28 cellular contexts compared by ENCODE assay signal in the genomic region with DNA sequence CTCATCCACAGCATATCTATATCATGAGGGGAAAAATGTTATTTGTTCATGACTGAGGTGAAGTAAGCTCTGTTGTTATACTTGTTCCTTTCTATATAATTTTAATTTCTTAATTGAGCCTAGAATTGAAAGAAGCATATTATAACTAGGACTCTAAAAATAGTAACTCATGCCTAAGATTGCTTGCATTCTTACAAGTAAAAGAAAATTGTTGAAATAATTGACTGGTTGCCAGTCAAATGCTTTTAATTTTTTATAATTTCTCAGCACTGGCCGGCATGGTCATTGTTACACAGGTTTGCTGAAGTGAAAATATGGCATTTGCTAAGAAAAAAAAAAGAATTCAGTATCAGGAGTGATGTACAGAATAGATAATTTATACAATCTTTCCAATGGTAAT.
DNase-seq lines count a peak whose midpoint lies in the region; ATAC-seq and TF ChIP-seq lines count a peak whose summit lies in the region.
"Had no signal": no experiment of that assay in that cellular context is flagged by ENCODE, and none has a peak within 500 bp of the region (broad histone marks: within the 10 kb centered on the region; RNA-seq: fewer than 3 reads in every experiment).

No MANE protein-coding gene starts in this region.

- H3K27me3 Mint-ChIP-seq in Caco-2 (ENCODE audit: insufficient read depth, unreplicated experiment): no peaks in the 10 kb centered on the region
- H3K27me3 Mint-ChIP-seq: activated B cell treated with CpG ODN at 0.5 μM for 24 hours; activated CD8-positive, alpha-beta memory T cell treated with anti-CD3 and anti-CD28 coated beads, Interleukin-2, amount 10 ng/mL, durations not matched to agents 7 days and 5 days; activated naive CD8-positive, alpha-beta T cell treated with anti-CD3 and anti-CD28 coated beads, Interleukin-2, amount 10 ng/mL, durations not matched to agents 7 days and 5 days; brain; IgD-negative memory B cell; stimulated activated naive CD8-positive, alpha-beta T cell treated with anti-CD3 and anti-CD28 coated beads, Interleukin-15, amount 100 ng/mL, for 72 hours had no signal

- peak overlapping the region; percentile 6; the same call in 1 of the 2 replicates for H3K27ac ChIP-seq in GM23248
- no peak overlapping the region for H3K27ac ChIP-seq in body of pancreas
- H3K27ac ChIP-seq: parathyroid adenoma, right atrium auricular region, SJCRH30, thyroid gland had no signal

- ATAC-seq in body of pancreas: no peak
- ATAC-seq: activated CD8-positive, alpha-beta memory T cell treated with anti-CD3 and anti-CD28 coated beads, Interleukin-2, amount 10 ng/mL, durations not matched to agents 7 days and 5 days; activated T-cell treated with anti-CD3 and anti-CD28 coated beads, Interleukin-2, amount 50 U/mL, for 4 hours; stimulated activated naive CD8-positive, alpha-beta T cell treated with anti-CD3 and anti-CD28 coated beads, Interleukin-15, amount 100 ng/mL, for 72 hours had no signal

- POLR2A ChIA-PET in Caco-2 (lab: Charles Lee): no interaction called here

- peak overlapping the region; percentile 46 for H3K4me3 ChIP-seq in GM23248
- H3K4me3 ChIP-seq in fibroblast of the aortic adventitia (ENCODE audit: low read depth, low read length): no peak overlapping the region
- no peak overlapping the region for H3K4me3 ChIP-seq in skeletal muscle satellite cell (ENCODE audit: low read length)
- H3K4me3 ChIP-seq in body of pancreas: no peak overlapping the region
- H3K4me3 ChIP-seq in Caco-2 (ENCODE audit: low read depth, low read length): no peak overlapping the region
- H3K4me3 ChIP-seq: right atrium auricular region, SJCRH30, thyroid gland had no signal

- no peak overlapping the region for H3K4me3 Mint-ChIP-seq in Caco-2 (ENCODE audit: unreplicated experiment)
- H3K4me3 Mint-ChIP-seq: activated B cell treated with CpG ODN at 0.5 μM for 24 hours; activated CD8-positive, alpha-beta memory T cell treated with anti-CD3 and anti-CD28 coated beads, Interleukin-2, amount 10 ng/mL, durations not matched to agents 7 days and 5 days; activated naive CD8-positive, alpha-beta T cell treated with anti-CD3 and anti-CD28 coated beads, Interleukin-2, amount 10 ng/mL, durations not matched to agents 7 days and 5 days; activated T-cell treated with anti-CD3 and anti-CD28 coated beads, Interleukin-2, amount 50 U/mL, for 4 hours; brain; IgD-negative memory B cell; neural crest cell; stimulated activated naive CD8-positive, alpha-beta T cell treated with anti-CD3 and anti-CD28 coated beads, Interleukin-15, amount 100 ng/mL, for 72 hours had no signal

- H3K79me2 ChIP-seq in GM23248 (ENCODE audit: insufficient read depth): no peaks in the 10 kb centered on the region
- H3K79me2 ChIP-seq: parathyroid adenoma had no signal

- H3K9me3 Mint-ChIP-seq in Caco-2 (ENCODE audit: unreplicated experiment): no peaks in the 10 kb centered on the region
- H3K9me3 Mint-ChIP-seq: activated B cell treated with CpG ODN at 0.5 μM for 24 hours; activated naive CD8-positive, alpha-beta T cell treated with anti-CD3 and anti-CD28 coated beads, Interleukin-2, amount 10 ng/mL, durations not matched to agents 7 days and 5 days; activated T-cell treated with anti-CD3 and anti-CD28 coated beads, Interleukin-2, amount 50 U/mL, for 4 hours; brain; neural crest cell; stimulated activated naive CD8-positive, alpha-beta T cell treated with anti-CD3 and anti-CD28 coated beads, Interleukin-15, amount 100 ng/mL, for 72 hours had no signal

- H3K4me2 ChIP-seq in GM23248 (ENCODE audit: unreplicated experiment): peak overlapping the region; percentile 77
- peak overlapping the region; percentile 59 for H3K4me2 ChIP-seq in skeletal muscle satellite cell (ENCODE audit: low read length)

- H3F3A ChIP-seq in GM23248 (ENCODE audit: insufficient read depth): peaks cover 12% of the 10 kb centered on the region; the same call in 1 of the 2 replicates

- H3K9me3 ChIP-seq in GM23248 (ENCODE audit: low read depth): no peaks in the 10 kb centered on the region
- no peaks in the 10 kb centered on the region for H3K9me3 ChIP-seq in skeletal muscle satellite cell (replicated peaks; ENCODE audit: low read length)
- no peaks in the 10 kb centered on the region for H3K9me3 ChIP-seq in body of pancreas
- no peaks in the 10 kb centered on the region for H3K9me3 ChIP-seq in Caco-2
- H3K9me3 ChIP-seq: right atrium auricular region, SJCRH30, thyroid gland had no signal

- H2AFZ ChIP-seq in GM23248: peak overlapping the region; percentile 51; the same call in 1 of the 2 replicates
- H2AFZ ChIP-seq: parathyroid adenoma had no signal

- H3K4me1 Mint-ChIP-seq in Caco-2 (ENCODE audit: low read depth, unreplicated experiment): no peaks in the 10 kb centered on the region
- H3K4me1 Mint-ChIP-seq: activated B cell treated with CpG ODN at 0.5 μM for 24 hours; activated CD8-positive, alpha-beta memory T cell treated with anti-CD3 and anti-CD28 coated beads, Interleukin-2, amount 10 ng/mL, durations not matched to agents 7 days and 5 days; activated naive CD8-positive, alpha-beta T cell treated with anti-CD3 and anti-CD28 coated beads, Interleukin-2, amount 10 ng/mL, durations not matched to agents 7 days and 5 days; IgD-negative memory B cell; stimulated activated naive CD8-positive, alpha-beta T cell treated with anti-CD3 and anti-CD28 coated beads, Interleukin-15, amount 100 ng/mL, for 72 hours had no signal

- DNase-seq in GM23248: peak; percentile 23
- peak; percentile 39 for DNase-seq in astrocyte of the hippocampus (ENCODE audit: low read depth, low spot score)
- DNase-seq in fibroblast of the aortic adventitia (ENCODE audit: low read depth): peak; percentile 60
- DNase-seq in body of pancreas: no peak
- DNase-seq in HPDE6-E6E7 (ENCODE audit: extremely low spot score): no peak
- no peak for DNase-seq in Caco-2
- DNase-seq: activated B cell treated with CpG ODN at 0.5 μM for 24 hours; activated CD8-positive, alpha-beta memory T cell treated with anti-CD3 and anti-CD28 coated beads, Interleukin-2, amount 10 ng/mL, durations not matched to agents 7 days and 5 days; activated gamma-delta T cell treated with Interleukin-2 at 50 U/mL for 16 hours; activated naive CD8-positive, alpha-beta T cell treated with anti-CD3 and anti-CD28 coated beads, Interleukin-2, amount 10 ng/mL, durations not matched to agents 7 days and 5 days; activated T-cell treated with anti-CD3 and anti-CD28 coated beads, Interleukin-2, amount 50 U/mL, for 4 hours; C1 segment of cervical spinal cord; cerebellar nuclear complex; HCEC 1CT; hypothalamus; mesenchymal stem cell; NCI-H1694; NCI-H82; SJCRH30; stimulated activated CD8-positive, alpha-beta memory T cell treated with anti-CD3 and anti-CD28 coated beads, Interleukin-4, amount 100 ng/mL, for 48 hours; stimulated activated naive CD8-positive, alpha-beta T cell treated with anti-CD3 and anti-CD28 coated beads, Interleukin-15, amount 100 ng/mL, for 72 hours; thyroid gland had no signal

- TF ChIP-seq CTCF in fibroblast of the aortic adventitia (IDR thresholded peaks at IDR 0.05; ENCODE audit: insufficient read depth, low read length) (no peak), body of pancreas (IDR thresholded peaks at IDR 0.05) (no peak), Caco-2 (IDR thresholded peaks at IDR 0.05; ENCODE audit: insufficient read depth in 1 of 2, low read depth in 1 of 2, low read length in 1 of 2, severe bottlenecking in 1 of 2, unreplicated experiment in 1 of 2) (no peak)

- H3K9ac ChIP-seq in GM23248 (no peak overlapping the region), skeletal muscle satellite cell (ENCODE audit: low read depth, low read length) (peak overlapping the region; percentile 44)
- H3K9ac ChIP-seq: parathyroid adenoma had no signal

- peaks cover 19% of the 10 kb centered on the region for H3K4me1 ChIP-seq in GM23248 (ENCODE audit: insufficient read depth)
- H3K4me1 ChIP-seq in skeletal muscle satellite cell (ENCODE audit: control insufficient read depth, insufficient read depth, low read length): peaks cover 11% of the 10 kb centered on the region
- H3K4me1 ChIP-seq in body of pancreas: no peaks in the 10 kb centered on the region
- H3K4me1 ChIP-seq in Caco-2: no peaks in the 10 kb centered on the region
- H3K4me1 ChIP-seq: parathyroid adenoma, right atrium auricular region, SJCRH30, thyroid gland had no signal

- CTCF ChIA-PET in Caco-2 (lab: Charles Lee): no interaction called here

- WGBS in GM23248 (ENCODE audit: low coverage in 1 of 2, low lambda C conversion rate in 2 of 2, missing lambda C conversion rate in 2 of 2), 2 experiments: 20 to 23% methylated on average over 1 of the region's 1 CpG
- 47 to 64% methylated on average over 1 of the region's 1 CpG for WGBS in body of pancreas, 2 donors

- in situ Hi-C loops in GM23248 (cut with MboI): no loop called here

- H4K20me1 ChIP-seq in GM23248 (ENCODE audit: insufficient read depth): no peaks in the 10 kb centered on the region

- TF ChIP-seq POLR2A in body of pancreas (IDR thresholded peaks at IDR 0.05): no peak

- no TSS peak for BruUV-seq in Caco-2 (replicated peaks; lab: Mats Ljungman, UMichigan)

- H3K27me3 ChIP-seq in GM23248 (replicated peaks; ENCODE audit: insufficient read depth): no peaks in the 10 kb centered on the region
- H3K27me3 ChIP-seq in skeletal muscle satellite cell (ENCODE audit: control insufficient read depth, insufficient read depth, low read length): no peaks in the 10 kb centered on the region
- no peaks in the 10 kb centered on the region for H3K27me3 ChIP-seq in body of pancreas
- H3K27me3 ChIP-seq in Caco-2 (replicated peaks; ENCODE audit: control insufficient read depth, insufficient read depth, low read length): no peaks in the 10 kb centered on the region
- H3K27me3 ChIP-seq: right atrium auricular region, SJCRH30, thyroid gland had no signal

- no peaks in the 10 kb centered on the region for H3K36me3 Mint-ChIP-seq in Caco-2 (ENCODE audit: insufficient read depth, unreplicated experiment)
- H3K36me3 Mint-ChIP-seq: activated CD8-positive, alpha-beta memory T cell treated with anti-CD3 and anti-CD28 coated beads, Interleukin-2, amount 10 ng/mL, durations not matched to agents 7 days and 5 days; activated naive CD8-positive, alpha-beta T cell treated with anti-CD3 and anti-CD28 coated beads, Interleukin-2, amount 10 ng/mL, durations not matched to agents 7 days and 5 days; brain; IgD-negative memory B cell had no signal

- H3K27ac Mint-ChIP-seq in Caco-2 (ENCODE audit: unreplicated experiment): no peak overlapping the region
- H3K27ac Mint-ChIP-seq: activated B cell treated with CpG ODN at 0.5 μM for 24 hours; activated CD8-positive, alpha-beta memory T cell treated with anti-CD3 and anti-CD28 coated beads, Interleukin-2, amount 10 ng/mL, durations not matched to agents 7 days and 5 days; activated naive CD8-positive, alpha-beta T cell treated with anti-CD3 and anti-CD28 coated beads, Interleukin-2, amount 10 ng/mL, durations not matched to agents 7 days and 5 days; brain; IgD-negative memory B cell; stimulated activated naive CD8-positive, alpha-beta T cell treated with anti-CD3 and anti-CD28 coated beads, Interleukin-15, amount 100 ng/mL, for 72 hours had no signal

- H3K36me3 ChIP-seq in GM23248 (ENCODE audit: low read depth) (no peaks in the 10 kb centered on the region), skeletal muscle satellite cell (ENCODE audit: insufficient read depth, low read length) (no peaks in the 10 kb centered on the region), body of pancreas (replicated peaks in 1 of 2; ENCODE audit: insufficient read depth in 1 of 2, low read depth in 2 of 2) (no peaks in the 10 kb centered on the region), Caco-2 (ENCODE audit: control insufficient read depth, insufficient read depth, low read length) (no peaks in the 10 kb centered on the region)
- H3K36me3 ChIP-seq: right atrium auricular region, SJCRH30, thyroid gland had no signal

- intact Hi-C loops in body of pancreas (cut with DNase I): no loop called here
- intact Hi-C loops in Caco-2 (cut with micrococcal nuclease; ENCODE audit: unreplicated experiment): no loop called here

- no peaks in the 10 kb centered on the region for H3K9me2 ChIP-seq in GM23248 (ENCODE audit: insufficient read depth)

Comparison
In these comparisons a context has a peak if more than half of its experiments do, and no peak if none do; other contexts are left out.
1. DNase-seq: peak in GM23248 (single experiment), astrocyte of the hippocampus (single experiment) and fibroblast of the aortic adventitia (single experiment); none in body of pancreas (0 of 4), HPDE6-E6E7 (single experiment) and Caco-2 (0 of 2).